In genomic region chr7:44573464-44574285, GRCh38 we compare ENCODE assay signal across 9 cellular contexts. TPM values are rescaled to one million over a fixed set of nuclear protein-coding genes. Genes with fewer than 3 reads are reported as not detected.
DNase-seq lines count a peak whose midpoint lies in the region; ATAC-seq, FAIRE-seq and TF ChIP-seq lines count a peak whose summit lies in the region.
"Had no signal": no experiment of that assay in that cellular context is flagged by ENCODE, and none has a peak within 500 bp of the region (broad histone marks: within the 10 kb centered on the region; RNA-seq: fewer than 3 reads in every experiment).

Gene DDX56, minus strand, starts transcription at chr7:44573908. Its CDS starts 13 bp downstream, at chr7:44573895.

- peak within 1 kb of the TSS; percentile 61 to 88 for H3K9ac ChIP-seq in kidney (ENCODE audit: low read length in 2 of 2)

- DNase-seq in AG10803 (ENCODE audit: low read depth) (peak; percentile 89), NCI-H460 (ENCODE audit: extremely low read depth, low read depth) (peak; percentile 94), cerebellum (ENCODE audit: low spot score) (peak; percentile 95), kidney (peak; percentile 98)
- peak; percentile 92 for DNase-seq in activated CD4-positive, CD25-positive, alpha-beta regulatory T cell treated with anti-CD3 and anti-CD28 coated beads, Interleukin-2, amount 50 U/mL, for 72 hours
- peak; percentile 97 for DNase-seq in stimulated activated CD4-positive, alpha-beta T cell treated with anti-CD3 and anti-CD28 coated beads, Interleukin-15, amount 100 ng/mL, for 24 hours

- TF ChIP-seq CTCF in AG10803 (conservative IDR thresholded peaks at IDR 0.05; ENCODE audit: low read length): no peak
- TF ChIP-seq CTCF in kidney (IDR thresholded peaks at IDR 0.05; ENCODE audit: borderline replicate concordance, extremely low read depth, insufficient read depth): no peak

- peaks cover 36 to 53% of the 10 kb centered on the region in 2 donors for H3K36me3 ChIP-seq in kidney (ENCODE audit: control insufficient read depth in 1 of 2, insufficient read depth in 2 of 2, low read length in 2 of 2)

- intact Hi-C loops in kidney (cut with DNase I): no loop called here

- H3K9me3 ChIP-seq in kidney (ENCODE audit: control insufficient read depth in 1 of 2, low read length in 2 of 2): no peaks in the 10 kb centered on the region

- no peak for FAIRE-seq in kidney (lab: Jason Lieb, UNC)
- FAIRE-seq: endometrium had no signal

- H3K27ac ChIP-seq in kidney (ENCODE audit: low read depth in 2 of 2, low read length in 2 of 2): peak within 1 kb of the TSS; percentile 47 to 88

- ATAC-seq in GM19043 (IDR thresholded peaks at IDR 0.05; ENCODE audit: low read depth, unreplicated experiment): peak; percentile 90
- ATAC-seq in HG03378 (IDR thresholded peaks at IDR 0.05; ENCODE audit: unreplicated experiment): peak; percentile 95

- peak within 1 kb of the TSS; percentile 95 for H3K4me3 ChIP-seq in AG10803 (ENCODE audit: low read length)
- H3K4me3 ChIP-seq in kidney (ENCODE audit: low read length in 2 of 2): peak within 1 kb of the TSS; percentile 90 to 95

- H3K4me1 ChIP-seq in kidney (ENCODE audit: control insufficient read depth in 1 of 2, insufficient read depth in 1 of 2, low read depth in 1 of 2, low read length in 2 of 2): peaks cover 19 to 24% of the 10 kb centered on the region in 2 donors

RNA-seq across cellular contexts. Expression of gene DDX56, which starts in this region (rescaled TPM):
- 84.7 and 98.8 TPM in 2 replicates for total RNA-seq in NCI-H460 (2014; rRNA removed; shearing (Covaris generic))
- 179 and 183 TPM in 2 replicates for polyA plus RNA-seq in NCI-H460 (2014; cell fraction: nucleus; rRNA removed)
- total RNA-seq in cerebellum (38.1 TPM), kidney (62.0 TPM)
- polyA plus RNA-seq in kidney (ENCODE audit: insufficient read depth, low read depth, low replicate concordance): 83.6 TPM

Comparison
In these comparisons a context has a peak if more than half of its experiments do, and no peak if none do; other contexts are left out.
1. Peak in every context shown above with its lines: DNase-seq, ATAC-seq, H3K4me3 ChIP-seq and H3K27ac ChIP-seq.